ENCODE assay signal across 15 cellular contexts in the genomic region with DNA sequence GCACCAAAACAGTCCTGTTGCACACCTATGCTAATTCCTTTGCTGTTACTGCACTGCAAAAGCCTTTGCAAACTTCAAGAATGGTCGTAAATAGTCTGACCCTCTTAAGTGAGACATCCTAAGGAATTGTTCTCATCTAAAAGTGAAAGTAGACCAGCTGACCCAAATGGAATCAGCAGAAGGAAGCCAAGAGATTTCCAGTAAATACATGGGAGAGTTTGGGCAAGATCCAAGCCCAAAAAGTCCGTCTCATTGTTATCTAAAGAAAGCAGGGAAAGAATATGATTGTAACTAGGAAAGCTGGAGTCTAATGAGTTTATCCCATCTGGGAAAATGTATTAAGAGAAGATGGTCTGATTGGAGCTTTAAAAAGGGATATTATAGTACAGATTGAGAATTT. TPM values are rescaled to one million over a fixed set of nuclear protein-coding genes. Genes with fewer than 3 reads are reported as not detected.
DNase-seq lines count a peak whose midpoint lies in the region; ATAC-seq lines count a peak whose summit lies in the region.
"Had no signal": no experiment of that assay in that cellular context is flagged by ENCODE, and none has a peak within 500 bp of the region (broad histone marks: within the 10 kb centered on the region; RNA-seq: fewer than 3 reads in every experiment).

No MANE protein-coding gene starts in this region.

- H3K27ac ChIP-seq in muscle layer of duodenum (ENCODE audit: low read length) = peak overlapping the region; percentile 42
- H3K27ac ChIP-seq: 22Rv1, HL-60, pancreas had no signal

- peaks cover 0 to 6% of the 10 kb centered on the region in 2 donors for H3K4me1 ChIP-seq in muscle layer of duodenum (ENCODE audit: control insufficient read depth in 1 of 2, insufficient read depth in 2 of 2, low read length in 2 of 2)

- H3K27me3 Mint-ChIP-seq in effector memory CD8-positive, alpha-beta T cell = peaks cover 5 to 11% of the 10 kb centered on the region in 2 donors

- peaks cover 0 to 2% of the 10 kb centered on the region in 2 donors for H3K4me1 Mint-ChIP-seq in effector memory CD8-positive, alpha-beta T cell (ENCODE audit: low read depth in 2 of 2)

- no peaks in the 10 kb centered on the region for H3K36me3 ChIP-seq in muscle layer of duodenum (ENCODE audit: control insufficient read depth in 1 of 2, insufficient read depth in 2 of 2, low read length in 2 of 2)
- H3K36me3 ChIP-seq: pancreas had no signal

- no peak overlapping the region for H3K4me3 Mint-ChIP-seq in effector memory CD8-positive, alpha-beta T cell
- H3K4me3 Mint-ChIP-seq: T-helper 1 cell treated with Interleukin-12 subunit alpha and Interleukin-12 subunit beta and Interleukin-4 antibody, amounts not matched to agents 30 μg/mL and 1 μg/mL, for 36 hours had no signal

- no peaks in the 10 kb centered on the region for H3K9me3 Mint-ChIP-seq in effector memory CD8-positive, alpha-beta T cell
- H3K9me3 Mint-ChIP-seq: T-helper 1 cell treated with Interleukin-12 subunit alpha and Interleukin-12 subunit beta and Interleukin-4 antibody, amounts not matched to agents 30 μg/mL and 1 μg/mL, for 36 hours had no signal

- peak overlapping the region in 1 of 2 donors; percentile 29 for H3K4me3 ChIP-seq in muscle layer of duodenum (ENCODE audit: low read depth in 1 of 2, low read length in 2 of 2)
- H3K4me3 ChIP-seq: pancreas had no signal

- no peaks in the 10 kb centered on the region for H3K27me3 ChIP-seq in muscle layer of duodenum (ENCODE audit: low read depth, low read length)
- H3K27me3 ChIP-seq: pancreas had no signal

- H3K36me3 Mint-ChIP-seq in effector memory CD8-positive, alpha-beta T cell (ENCODE audit: insufficient read depth) = no peaks in the 10 kb centered on the region

- intact Hi-C loops in Right ventricle myocardium superior (cut with DNase I) = no loop called here
- intact Hi-C loops in cardiac septum (cut with DNase I) = loop anchor here (5.0 kb wide), 1 partner anchor 38 kb away; no protein-coding TSS in a partner anchor

- no peak overlapping the region for H3K27ac Mint-ChIP-seq in effector memory CD8-positive, alpha-beta T cell
- H3K27ac Mint-ChIP-seq: T-helper 1 cell treated with Interleukin-12 subunit alpha and Interleukin-12 subunit beta and Interleukin-4 antibody, amounts not matched to agents 30 μg/mL and 1 μg/mL, for 36 hours had no signal

- no peak for DNase-seq in Right ventricle myocardium superior
- no peak for DNase-seq in cardiac septum (ENCODE audit: low spot score)
- DNase-seq in fibroblast of gingiva (ENCODE audit: low read depth) = peak; percentile 29
- DNase-seq in globus pallidus (ENCODE audit: low spot score) = no peak
- DNase-seq in midbrain (lab: John Stamatoyannopoulos, UW) = no peak
- no peak for DNase-seq in effector memory CD8-positive, alpha-beta T cell
- DNase-seq in SK-N-DZ (ENCODE audit: low spot score) = no peak
- DNase-seq: activated CD4-positive, alpha-beta T cell treated with anti-CD3 and anti-CD28 coated beads, Interleukin-2, amount 50 U/mL, for 48 hours; activated naive CD4-positive, alpha-beta T cell; NCI-H2171; pancreas had no signal

- no peaks in the 10 kb centered on the region for H3K9me3 ChIP-seq in muscle layer of duodenum (ENCODE audit: control insufficient read depth in 1 of 2, low read length in 2 of 2)
- H3K9me3 ChIP-seq: pancreas had no signal

- ATAC-seq in Right ventricle myocardium superior (ENCODE audit: poor library complexity) = peak; percentile 43
- no peak for ATAC-seq in effector memory CD8-positive, alpha-beta T cell (replicated peaks)

RNA-seq across cellular contexts. Expression of gene HIVEP1, which starts 43.0 kb away (rescaled TPM):
- total RNA-seq in Right ventricle myocardium superior = 12.0 TPM
- total RNA-seq in cardiac septum = 17.8 TPM
- 3.0 and 4.0 TPM in 2 replicates for polyA plus RNA-seq in SK-N-DZ (2014; cell fraction: cytosol; rRNA removed)
- polyA plus RNA-seq in SK-N-DZ (2014; cell fraction: nucleus; rRNA removed) = 2.9 and 3.2 TPM in 2 replicates
